1 cellular context compared by ENCODE assay signal in the genomic region with DNA sequence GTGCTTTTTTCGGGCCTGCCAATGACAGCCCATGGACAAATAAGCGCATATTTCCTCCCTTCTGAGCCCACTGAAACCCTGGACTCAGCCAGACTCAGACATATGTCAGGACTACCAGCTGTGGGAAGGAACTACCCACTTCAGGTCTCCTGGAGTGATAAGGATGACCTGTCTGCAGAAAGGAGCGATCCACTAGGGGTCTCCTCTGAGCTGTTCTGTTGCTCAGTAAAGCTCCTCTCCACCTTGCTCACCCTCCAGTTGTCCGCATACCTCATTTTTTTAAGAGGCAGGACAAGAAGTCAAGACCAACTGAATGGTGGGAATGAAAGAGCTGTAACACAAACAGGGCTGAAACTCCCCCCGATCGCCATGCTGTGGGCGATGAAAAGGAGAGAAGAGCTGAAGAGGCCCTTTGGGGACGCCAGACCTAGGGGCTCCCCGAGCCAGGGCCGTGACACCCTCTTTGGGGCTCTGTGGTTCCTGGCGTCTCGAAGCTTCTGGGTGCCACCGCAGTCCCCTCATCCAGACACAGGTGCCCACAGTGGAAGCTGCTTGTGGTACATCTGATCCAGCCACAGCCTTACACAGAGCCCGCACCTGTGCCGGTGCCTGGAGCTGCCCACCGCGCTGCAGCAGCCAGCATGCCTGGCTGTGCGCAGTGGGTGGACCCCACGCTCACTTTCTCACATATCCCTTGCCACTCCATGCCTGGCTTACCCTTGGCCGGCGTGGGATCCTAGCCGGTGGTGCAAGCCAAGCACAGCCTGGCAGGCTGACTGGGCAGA.
TF ChIP-seq lines count a peak whose summit lies in the region.

No MANE protein-coding gene starts in this region.

TF ChIP-seq in HepG2, 621 proteins besides CTCF, POLR2A, EP300 and RAD21 (continued from another document):
- TF ChIP-seq, protein P1, sequence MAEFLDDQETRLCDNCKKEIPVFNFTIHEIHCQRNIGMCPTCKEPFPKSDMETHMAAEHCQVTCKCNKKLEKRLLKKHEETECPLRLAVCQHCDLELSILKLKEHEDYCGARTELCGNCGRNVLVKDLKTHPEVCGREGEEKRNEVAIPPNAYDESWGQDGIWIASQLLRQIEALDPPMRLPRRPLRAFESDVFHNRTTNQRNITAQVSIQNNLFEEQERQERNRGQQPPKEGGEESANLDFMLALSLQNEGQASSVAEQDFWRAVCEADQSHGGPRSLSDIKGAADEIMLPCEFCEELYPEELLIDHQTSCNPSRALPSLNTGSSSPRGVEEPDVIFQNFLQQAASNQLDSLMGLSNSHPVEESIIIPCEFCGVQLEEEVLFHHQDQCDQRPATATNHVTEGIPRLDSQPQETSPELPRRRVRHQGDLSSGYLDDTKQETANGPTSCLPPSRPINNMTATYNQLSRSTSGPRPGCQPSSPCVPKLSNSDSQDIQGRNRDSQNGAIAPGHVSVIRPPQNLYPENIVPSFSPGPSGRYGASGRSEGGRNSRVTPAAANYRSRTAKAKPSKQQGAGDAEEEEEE (CRISPR knock-in tag; IDR thresholded peaks at IDR 0.05; ENCODE audit: borderline replicate concordance): no peak
- no peak for TF ChIP-seq ZNF256 (CRISPR knock-in tag; conservative IDR thresholded peaks at IDR 0.05)
- TF ChIP-seq ZNF564 (CRISPR knock-in tag; IDR thresholded peaks at IDR 0.05): no peak
- TF ChIP-seq ZNF562 (CRISPR knock-in tag; IDR thresholded peaks at IDR 0.05; ENCODE audit: borderline replicate concordance): no peak
- TF ChIP-seq HOXA7 (CRISPR knock-in tag; IDR thresholded peaks at IDR 0.05): no peak
- no peak for TF ChIP-seq RARG (CRISPR knock-in tag; IDR thresholded peaks at IDR 0.05; ENCODE audit: low read depth)
- no peak for TF ChIP-seq TOPORS (CRISPR knock-in tag; IDR thresholded peaks at IDR 0.05)
- TF ChIP-seq, protein P2, sequence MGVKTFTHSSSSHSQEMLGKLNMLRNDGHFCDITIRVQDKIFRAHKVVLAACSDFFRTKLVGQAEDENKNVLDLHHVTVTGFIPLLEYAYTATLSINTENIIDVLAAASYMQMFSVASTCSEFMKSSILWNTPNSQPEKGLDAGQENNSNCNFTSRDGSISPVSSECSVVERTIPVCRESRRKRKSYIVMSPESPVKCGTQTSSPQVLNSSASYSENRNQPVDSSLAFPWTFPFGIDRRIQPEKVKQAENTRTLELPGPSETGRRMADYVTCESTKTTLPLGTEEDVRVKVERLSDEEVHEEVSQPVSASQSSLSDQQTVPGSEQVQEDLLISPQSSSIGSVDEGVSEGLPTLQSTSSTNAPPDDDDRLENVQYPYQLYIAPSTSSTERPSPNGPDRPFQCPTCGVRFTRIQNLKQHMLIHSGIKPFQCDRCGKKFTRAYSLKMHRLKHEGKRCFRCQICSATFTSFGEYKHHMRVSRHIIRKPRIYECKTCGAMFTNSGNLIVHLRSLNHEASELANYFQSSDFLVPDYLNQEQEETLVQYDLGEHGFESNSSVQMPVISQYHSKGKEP (CRISPR knock-in tag; IDR thresholded peaks at IDR 0.05): no peak
- TF ChIP-seq CEBPG (CRISPR knock-in tag; IDR thresholded peaks at IDR 0.05): peak; percentile 65
- no peak for TF ChIP-seq NR2F1 (CRISPR knock-in tag; IDR thresholded peaks at IDR 0.05)
- TF ChIP-seq STAG1 (CRISPR knock-in tag; IDR thresholded peaks at IDR 0.05): peak; percentile 70
- TF ChIP-seq KDM2A (CRISPR knock-in tag; IDR thresholded peaks at IDR 0.05; ENCODE audit: borderline replicate concordance, low read depth): no peak
- TF ChIP-seq MLLT10 (CRISPR knock-in tag; IDR thresholded peaks at IDR 0.05): no peak
- no peak for TF ChIP-seq HNF4G (IDR thresholded peaks at IDR 0.05; ENCODE audit: borderline replicate concordance, low read depth, low read length)
- TF ChIP-seq HNF4G (CRISPR knock-in tag; IDR thresholded peaks at IDR 0.05; ENCODE audit: borderline replicate concordance, low read depth): no peak
- peak; percentile 41; the same call in 1 of the 2 replicates for TF ChIP-seq CEBPB (IDR thresholded peaks at IDR 0.05; ENCODE audit: borderline replicate concordance, low read depth, low read length)
- peak; percentile 21 for TF ChIP-seq XRCC5 (optimal IDR thresholded peaks at IDR 0.05; ENCODE audit: low read length)
- no peak for TF ChIP-seq MTA3 (CRISPR knock-in tag; IDR thresholded peaks at IDR 0.05)
- TF ChIP-seq, protein P3, sequence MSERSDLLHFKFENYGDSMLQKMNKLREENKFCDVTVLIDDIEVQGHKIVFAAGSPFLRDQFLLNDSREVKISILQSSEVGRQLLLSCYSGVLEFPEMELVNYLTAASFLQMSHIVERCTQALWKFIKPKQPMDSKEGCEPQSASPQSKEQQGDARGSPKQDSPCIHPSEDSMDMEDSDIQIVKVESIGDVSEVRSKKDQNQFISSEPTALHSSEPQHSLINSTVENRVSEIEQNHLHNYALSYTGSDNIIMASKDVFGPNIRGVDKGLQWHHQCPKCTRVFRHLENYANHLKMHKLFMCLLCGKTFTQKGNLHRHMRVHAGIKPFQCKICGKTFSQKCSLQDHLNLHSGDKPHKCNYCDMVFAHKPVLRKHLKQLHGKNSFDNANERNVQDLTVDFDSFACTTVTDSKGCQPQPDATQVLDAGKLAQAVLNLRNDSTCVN (CRISPR knock-in tag; IDR thresholded peaks at IDR 0.05; ENCODE audit: borderline replicate concordance): no peak
- TF ChIP-seq, protein P4, sequence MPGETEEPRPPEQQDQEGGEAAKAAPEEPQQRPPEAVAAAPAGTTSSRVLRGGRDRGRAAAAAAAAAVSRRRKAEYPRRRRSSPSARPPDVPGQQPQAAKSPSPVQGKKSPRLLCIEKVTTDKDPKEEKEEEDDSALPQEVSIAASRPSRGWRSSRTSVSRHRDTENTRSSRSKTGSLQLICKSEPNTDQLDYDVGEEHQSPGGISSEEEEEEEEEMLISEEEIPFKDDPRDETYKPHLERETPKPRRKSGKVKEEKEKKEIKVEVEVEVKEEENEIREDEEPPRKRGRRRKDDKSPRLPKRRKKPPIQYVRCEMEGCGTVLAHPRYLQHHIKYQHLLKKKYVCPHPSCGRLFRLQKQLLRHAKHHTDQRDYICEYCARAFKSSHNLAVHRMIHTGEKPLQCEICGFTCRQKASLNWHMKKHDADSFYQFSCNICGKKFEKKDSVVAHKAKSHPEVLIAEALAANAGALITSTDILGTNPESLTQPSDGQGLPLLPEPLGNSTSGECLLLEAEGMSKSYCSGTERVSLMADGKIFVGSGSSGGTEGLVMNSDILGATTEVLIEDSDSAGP (CRISPR knock-in tag; IDR thresholded peaks at IDR 0.05; ENCODE audit: borderline replicate concordance): 0 out of 2 replicates have a peak, but pooled peaks have one; percentile 30
- TF ChIP-seq, protein P5, sequence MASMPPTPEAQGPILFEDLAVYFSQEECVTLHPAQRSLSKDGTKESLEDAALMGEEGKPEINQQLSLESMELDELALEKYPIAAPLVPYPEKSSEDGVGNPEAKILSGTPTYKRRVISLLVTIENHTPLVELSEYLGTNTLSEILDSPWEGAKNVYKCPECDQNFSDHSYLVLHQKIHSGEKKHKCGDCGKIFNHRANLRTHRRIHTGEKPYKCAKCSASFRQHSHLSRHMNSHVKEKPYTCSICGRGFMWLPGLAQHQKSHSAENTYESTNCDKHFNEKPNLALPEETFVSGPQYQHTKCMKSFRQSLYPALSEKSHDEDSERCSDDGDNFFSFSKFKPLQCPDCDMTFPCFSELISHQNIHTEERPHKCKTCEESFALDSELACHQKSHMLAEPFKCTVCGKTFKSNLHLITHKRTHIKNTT (CRISPR knock-in tag; IDR thresholded peaks at IDR 0.05): no peak
- TF ChIP-seq TBL1XR1 (IDR thresholded peaks at IDR 0.05; ENCODE audit: borderline replicate concordance, low read length, partially characterized antibody): no peak
- no peak for TF ChIP-seq BRD4 (CRISPR knock-in tag; IDR thresholded peaks at IDR 0.05)
- TF ChIP-seq, protein P6, sequence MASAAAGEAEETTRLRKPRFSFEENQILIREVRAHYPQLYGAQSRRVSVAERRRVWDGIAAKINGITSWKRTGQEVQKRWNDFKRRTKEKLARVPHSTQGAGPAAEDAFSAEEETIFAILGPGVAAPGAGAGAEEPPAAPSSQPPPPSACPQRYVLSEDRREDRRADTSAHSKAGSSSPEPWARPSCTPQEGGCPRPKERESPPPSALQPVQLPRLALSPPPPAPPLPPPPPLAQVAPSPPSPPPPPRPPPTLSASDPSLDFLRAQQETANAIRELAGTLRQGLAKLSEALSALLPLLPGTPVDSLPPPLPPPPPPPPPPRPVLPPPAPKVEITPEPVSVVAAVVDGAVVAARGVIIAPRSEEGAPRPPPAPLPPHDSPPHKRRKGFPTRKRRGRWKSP (CRISPR knock-in tag; IDR thresholded peaks at IDR 0.05): no peak
TF ChIP-seq in HepG2: peak in this region for 6.
